2 cellular contexts compared by ENCODE assay signal in genomic region chr1:198730952-198731351, GRCh38.
TF ChIP-seq lines count a peak whose summit lies in the region.

No MANE protein-coding gene starts in this region.

TF ChIP-seq in IMR-90, 13 proteins besides CTCF, POLR2A, EP300 and RAD21:
- TF ChIP-seq RFX5 (IDR thresholded peaks at IDR 0.05; ENCODE audit: low read depth, low read length) (no peak), ELK1 (IDR thresholded peaks at IDR 0.05; ENCODE audit: borderline replicate concordance, low read depth, low read length) (no peak), BHLHE40 (IDR thresholded peaks at IDR 0.05; ENCODE audit: low read depth, low read length) (no peak), CHD1 (IDR thresholded peaks at IDR 0.05; ENCODE audit: low read depth, low read length) (no peak), NFE2L2 (IDR thresholded peaks at IDR 0.05; ENCODE audit: low read depth, low read length) (peak; percentile 73), MXI1 (IDR thresholded peaks at IDR 0.05; ENCODE audit: borderline replicate concordance, low read depth, low read length) (no peak), MAFK (IDR thresholded peaks at IDR 0.05; ENCODE audit: low read depth, low read length) (peak; percentile 54)

TF ChIP-seq in K562, 482 proteins besides CTCF, POLR2A, EP300 and RAD21:
- TF ChIP-seq SP1 (CRISPR knock-in tag; IDR thresholded peaks at IDR 0.05) = no peak
- no peak for TF ChIP-seq ZNF3 (CRISPR knock-in tag; IDR thresholded peaks at IDR 0.05)
- peak; percentile 47; the same call in 1 of the 2 replicates for TF ChIP-seq MAFG (tag; conservative IDR thresholded peaks at IDR 0.05)
- TF ChIP-seq ZC3H4 (CRISPR knock-in tag; IDR thresholded peaks at IDR 0.05; ENCODE audit: borderline replicate concordance) = no peak
- TF ChIP-seq NFE2L1 (tag; IDR thresholded peaks at IDR 0.05; ENCODE audit: borderline replicate concordance, low read depth) = 0 out of 2 replicates have a peak, but pooled peaks have one; percentile 19
- TF ChIP-seq ZBTB7A (IDR thresholded peaks at IDR 0.05; ENCODE audit: borderline replicate concordance, control insufficient read depth, low read depth, low read length) = no peak
- TF ChIP-seq BRD4 (IDR thresholded peaks at IDR 0.05) = no peak
- no peak for TF ChIP-seq DPF2 (IDR thresholded peaks at IDR 0.05)
- no peak for TF ChIP-seq TAF1 (IDR thresholded peaks at IDR 0.05; ENCODE audit: control insufficient read depth, extremely low read depth, insufficient read depth, low read length, severe bottlenecking)
- TF ChIP-seq ZNF316 (IDR thresholded peaks at IDR 0.05) = peak; percentile 74
- no peak for TF ChIP-seq RBM25 (IDR thresholded peaks at IDR 0.05; ENCODE audit: low read depth, low read length, severe bottlenecking)
- no peak for TF ChIP-seq FOXK1 (CRISPR knock-in tag; IDR thresholded peaks at IDR 0.05; ENCODE audit: borderline replicate concordance)
- peak; percentile 37; the same call in 1 of the 2 replicates for TF ChIP-seq MAFF (IDR thresholded peaks at IDR 0.05; ENCODE audit: low read length)
- TF ChIP-seq PHF21A (IDR thresholded peaks at IDR 0.05; ENCODE audit: borderline replicate concordance, low read depth) = no peak
- TF ChIP-seq SRSF3 (IDR thresholded peaks at IDR 0.05; ENCODE audit: insufficient read depth, low read length) = no peak
- TF ChIP-seq COPS2 (conservative IDR thresholded peaks at IDR 0.05) = no peak
- peak; percentile 37; the same call in 1 of the 2 replicates for TF ChIP-seq C11orf30 (IDR thresholded peaks at IDR 0.05; ENCODE audit: low read depth)
